ENCODE assay signal across 7 cellular contexts in the genomic region with DNA sequence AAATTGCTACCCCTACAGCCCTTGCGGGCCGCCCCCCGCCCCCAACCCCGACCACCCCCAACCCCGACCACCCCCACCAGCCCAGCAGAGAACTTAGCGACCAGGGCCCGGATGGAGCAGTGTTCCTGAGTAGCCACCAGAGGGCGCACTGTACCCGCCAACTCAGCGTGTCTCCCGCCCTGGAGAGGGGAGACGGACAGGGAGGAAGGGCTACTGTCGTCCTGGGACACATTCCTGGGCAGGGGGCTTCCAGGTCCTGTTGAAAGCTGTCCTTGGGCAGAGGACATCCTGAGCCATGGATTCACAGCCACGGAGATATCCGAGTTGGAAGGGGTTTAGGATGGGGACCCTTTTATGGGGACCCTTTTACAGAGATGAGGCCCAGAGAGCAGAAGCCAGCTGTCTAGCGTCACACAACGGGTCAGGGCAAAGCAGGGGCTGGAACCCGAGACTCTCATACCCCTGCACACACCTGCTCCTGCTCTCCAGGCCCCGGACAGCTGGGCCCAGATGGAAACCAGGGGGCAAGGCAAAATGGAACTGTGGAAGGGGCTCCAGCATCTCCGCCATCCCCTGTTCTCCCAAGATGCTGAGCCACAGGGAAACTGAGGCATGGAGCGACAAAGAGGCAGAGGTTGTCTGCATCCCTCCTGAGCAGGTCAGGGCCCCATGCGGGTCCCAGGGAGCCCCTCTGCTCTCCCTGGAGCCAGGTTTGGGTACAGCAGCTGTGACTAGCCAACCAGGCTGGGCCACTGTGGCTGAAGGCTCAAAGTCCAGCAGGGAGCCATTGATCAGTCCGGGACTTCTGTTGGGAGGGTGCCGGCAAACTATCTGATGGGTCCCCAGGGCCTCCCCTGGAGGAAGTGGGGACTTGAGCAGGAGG. TPM values are rescaled to one million over a fixed set of nuclear protein-coding genes. Genes with fewer than 3 reads are reported as not detected.
A peak's percentile ranks its signal among the peaks of the same experiment; 100 is the strongest.
DNase-seq lines count a peak whose midpoint lies in the region; ATAC-seq, FAIRE-seq and TF ChIP-seq lines count a peak whose summit lies in the region.

No MANE protein-coding gene starts in this region.

- no peaks in the 10 kb centered on the region for H3K9me3 Mint-ChIP-seq in osteocyte (ENCODE audit: unreplicated experiment)

- POLR2A ChIA-PET in RWPE1 (lab: Yijun Ruan, JAX; ENCODE audit: low non-redundant PET): no interaction called here

- peak; percentile 59 for ATAC-seq in foreskin keratinocyte

- no peaks in the 10 kb centered on the region for H3K27me3 Mint-ChIP-seq in osteocyte (ENCODE audit: unreplicated experiment)

- H3K27ac ChIP-seq in RWPE1 (0 out of 2 replicates have a peak overlapping the region, but pooled peaks have one; percentile 24), foreskin keratinocyte (no peak overlapping the region), tibial nerve (peak overlapping the region in 2 of 4 donors; percentile 0 to 43)

- H3K4me3 ChIP-seq in tibial nerve: no peak overlapping the region

- peak; percentile 63 for TF ChIP-seq CTCF in RWPE1 (conservative IDR thresholded peaks at IDR 0.05; ENCODE audit: low read depth)
- TF ChIP-seq CTCF in foreskin keratinocyte (conservative IDR thresholded peaks at IDR 0.05): peak; percentile 69
- TF ChIP-seq CTCF in osteocyte (IDR thresholded peaks at IDR 0.05): peak; percentile 60
- peak; percentile 68 to 88 (median 82) for TF ChIP-seq CTCF in tibial nerve (IDR thresholded peaks at IDR 0.05)

- WGBS in tibial nerve, 2 donors: 22 to 24% methylated on average over 19 to 21 of the region's 24 CpGs

- H3K27me3 ChIP-seq in foreskin keratinocyte (no peaks in the 10 kb centered on the region), tibial nerve (no peaks in the 10 kb centered on the region)

- CTCF ChIA-PET in RWPE1 (lab: Yijun Ruan, JAX): interaction anchor here (0.6 to 3.4 kb wide), 23 partner anchors 8 to 976 kb away, joined by 3 to 48 read pairs (median 4); no protein-coding TSS in a partner anchor

- peak; percentile 88 for DNase-seq in GM12891 (ENCODE audit: insufficient read length, low spot score)
- DNase-seq in HuH-7.5 (ENCODE audit: low spot score): peak; percentile 94
- peak; percentile 81 for DNase-seq in RWPE1 (ENCODE audit: low spot score)
- DNase-seq in activated T-helper 9 cell treated with anti-CD3 and anti-CD28 coated beads, Interleukin-2, amount 50 U/mL, for 16 hours (ENCODE audit: low read depth): peak; percentile 60
- DNase-seq in foreskin keratinocyte: no peak
- DNase-seq in osteocyte (ENCODE audit: extremely low spot score, unreplicated experiment): peak; percentile 92
- peak in 1 of 2 donors; percentile 46 for DNase-seq in tibial nerve (ENCODE audit: low spot score in 2 of 2)

- H3K27ac Mint-ChIP-seq in osteocyte (ENCODE audit: unreplicated experiment): no peak overlapping the region

- no peaks in the 10 kb centered on the region for H3K9me3 ChIP-seq in tibial nerve

- H3K36me3 ChIP-seq in tibial nerve: no peaks in the 10 kb centered on the region

- H3K4me3 Mint-ChIP-seq in osteocyte (ENCODE audit: unreplicated experiment): no peak overlapping the region

- no peak for TF ChIP-seq EP300 in tibial nerve (IDR thresholded peaks at IDR 0.05)

- peaks cover 19% of the 10 kb centered on the region for H3K4me1 Mint-ChIP-seq in osteocyte (ENCODE audit: unreplicated experiment)

- peak; percentile 88 for FAIRE-seq in GM12891 (lab: Jason Lieb, UNC)

- no peaks in the 10 kb centered on the region for H3K36me3 Mint-ChIP-seq in osteocyte (ENCODE audit: unreplicated experiment)

- TF ChIP-seq POLR2A in GM12891 (IDR thresholded peaks at IDR 0.05; ENCODE audit: low read depth, low read length): no peak
- TF ChIP-seq POLR2A in tibial nerve (IDR thresholded peaks at IDR 0.05): no peak

- no peaks in the 10 kb centered on the region for H3K4me1 ChIP-seq in foreskin keratinocyte
- H3K4me1 ChIP-seq in tibial nerve: peaks cover 0 to 39% (median 11%) of the 10 kb centered on the region in 4 donors

TF ChIP-seq in GM12891, 5 proteins besides CTCF, POLR2A, EP300 and RAD21:
- TF ChIP-seq TAF1 (IDR thresholded peaks at IDR 0.05; ENCODE audit: low read depth, low read length): no peak
- TF ChIP-seq POLR2AphosphoS5 (IDR thresholded peaks at IDR 0.05; ENCODE audit: low read depth, low read length): no peak
- TF ChIP-seq SPI1 (IDR thresholded peaks at IDR 0.05; ENCODE audit: low read depth, low read length): no peak
- no peak for TF ChIP-seq POU2F2 (IDR thresholded peaks at IDR 0.05; ENCODE audit: low read depth, low read length)
- TF ChIP-seq PAX5 (IDR thresholded peaks at IDR 0.05; ENCODE audit: insufficient read depth, low read length, severe bottlenecking): no peak

RNA-seq across cellular contexts. Expression of gene LAPTM5, which starts 25.0 kb away (rescaled TPM):
- polyA plus RNA-seq in GM12891 (2012; ENCODE audit: low read depth, missing spikeins): 479 TPM
- not detected in 2 replicates for total RNA-seq in foreskin keratinocyte
- polyA plus RNA-seq in foreskin keratinocyte: 0.02 and 0.04 TPM in 2 replicates
- not detected in 2 replicates for total RNA-seq in osteocyte
- total RNA-seq in tibial nerve: 10 to 100 TPM; 21.1 to 67.8 (median 43.1) TPM

RNA-seq across cellular contexts. Expression of gene MATN1, which starts 59.2 kb away (rescaled TPM):
- polyA plus RNA-seq in GM12891 (2012; ENCODE audit: low read depth, missing spikeins): 0.65 TPM
- 0.07 and 0.14 TPM in 2 replicates for total RNA-seq in foreskin keratinocyte
- polyA plus RNA-seq in foreskin keratinocyte: 0.07 TPM in 1 of 2 replicates, not detected in the other
- 0.39 and 0.99 TPM in 2 replicates for total RNA-seq in osteocyte
- total RNA-seq in tibial nerve: not detected

Comparison
In these comparisons a context has a peak if more than half of its experiments do, and no peak if none do; other contexts are left out.
1. DNase-seq: peak in GM12891 (single experiment), HuH-7.5 (single experiment), RWPE1 (single experiment), activated T-helper 9 cell treated with anti-CD3 and anti-CD28 coated beads, Interleukin-2, amount 50 U/mL, for 16 hours (single experiment) and osteocyte (single experiment); none in foreskin keratinocyte (0 of 2).
2. RNA of gene LAPTM5, which starts 25.0 kb away (total RNA-seq): 21.1 to 67.8 TPM in tibial nerve; not detected in foreskin keratinocyte and not detected in osteocyte; every median in the first group is over 10 times any median in the second.
3. Peak in every context shown above with its lines, with median percentiles within 50 percentile points of each other: CTCF ChIP-seq.